8 cellular contexts compared by ENCODE assay signal in genomic region chr2:47783491-47784330, GRCh38. TPM values are rescaled to one million over a fixed set of nuclear protein-coding genes. Genes with fewer than 3 reads are reported as not detected.
DNase-seq lines count a peak whose midpoint lies in the region; ATAC-seq and TF ChIP-seq lines count a peak whose summit lies in the region.

No MANE protein-coding gene starts in this region.

- H3K4me1 ChIP-seq in psoas muscle, result no peaks in the 10 kb centered on the region
- H3K4me1 ChIP-seq in urinary bladder (ENCODE audit: insufficient read depth), result no peaks in the 10 kb centered on the region

- DNase-seq in GM06990 (ENCODE audit: extremely low read depth, insufficient read length), result peak; percentile 80
- no peak for DNase-seq in HFF-Myc (ENCODE audit: extremely low read depth, low read depth)
- DNase-seq in MV-4-11 (lab: John Stamatoyannopoulos, UW), result peak; percentile 12
- DNase-seq in T follicular helper cell (ENCODE audit: low read depth), result peak; percentile 70
- DNase-seq in left cardiac atrium, result peak; percentile 72
- peak; percentile 59 to 66 for DNase-seq in psoas muscle

- intact Hi-C loops in left cardiac atrium (cut with DNase I) (loop anchor here (10.0 kb wide), 2 partner anchors 121 to 321 kb away; partner anchors contain the start of gene FBXO11 (in 1 of the 2)), psoas muscle (cut with DNase I) (loop anchor here (5.0 to 10.0 kb wide), 4 partner anchors 121 to 1201 kb away; partner anchors contain the start of gene FBXO11 (in 2 of the 2))

- H3K9me3 ChIP-seq in psoas muscle, result no peaks in the 10 kb centered on the region

- H3K27ac ChIP-seq in adipose tissue (ENCODE audit: low read depth, low read length) (peak overlapping the region; percentile 21), psoas muscle (peak overlapping the region; percentile 82), urinary bladder (ENCODE audit: low read depth) (peak overlapping the region; percentile 79)

- 1% methylated on average over 55 to 69 of the region's 71 CpGs for WGBS in adipose tissue, 3 donors
- 0 to 1% (median 1%) methylated on average over 51 to 71 of the region's 71 CpGs for WGBS in psoas muscle, 3 donors
- 1% methylated on average over 67 of the region's 71 CpGs for WGBS in urinary bladder

- H3K27me3 ChIP-seq in GM06990 (replicated peaks; ENCODE audit: control insufficient read depth, insufficient read depth, low read length) (no peaks in the 10 kb centered on the region), psoas muscle (ENCODE audit: insufficient read depth in 3 of 3, low read length in 2 of 3) (no peaks in the 10 kb centered on the region)

- H3K36me3 ChIP-seq in GM06990 (ENCODE audit: control insufficient read depth, insufficient read depth, low read length) (no peaks in the 10 kb centered on the region), psoas muscle (ENCODE audit: insufficient read depth in 1 of 2, low read depth in 1 of 2) (peaks cover 0 to 5% of the 10 kb centered on the region in 2 donors), urinary bladder (ENCODE audit: insufficient read depth) (no peaks in the 10 kb centered on the region)

- TF ChIP-seq CTCF in GM06990 (IDR thresholded peaks at IDR 0.05; ENCODE audit: insufficient read depth, low read length, poor library complexity, severe bottlenecking) (no peak), HFF-Myc (IDR thresholded peaks at IDR 0.05; ENCODE audit: low read depth, low read length, missing control alignments) (no peak), psoas muscle (IDR thresholded peaks at IDR 0.05) (no peak)

- peak overlapping the region; percentile 93 for H3K4me3 ChIP-seq in GM06990 (replicated peaks; ENCODE audit: low read depth, low read length)
- H3K4me3 ChIP-seq in HFF-Myc (replicated peaks; ENCODE audit: low read depth, low read length), result peak overlapping the region; percentile 74
- peak overlapping the region; percentile 97 for H3K4me3 ChIP-seq in psoas muscle
- H3K4me3 ChIP-seq in urinary bladder (ENCODE audit: low read depth, low read length), result peak overlapping the region; percentile 96

- ATAC-seq in left cardiac atrium (peak; percentile 48 to 59), psoas muscle (peak; percentile 9 to 24 (median 12))

RNA-seq across cellular contexts. Expression of gene MSH6, which starts 0.8 kb away (rescaled TPM):
- polyA plus RNA-seq in adipose tissue (10 to 100 TPM in 2 of 3 donors, 1 to 10 TPM in 1; 7.6 to 11.9 (median 10.0) TPM), psoas muscle (10 to 100 TPM in 1 of 3 donors, 1 to 10 TPM in 2; 7.7 to 11.0 (median 9.8) TPM), urinary bladder (28.4 TPM)
- total RNA-seq in left cardiac atrium (10 to 100 TPM; 24.9 to 25.2 TPM), psoas muscle (10 to 100 TPM; 12.0 to 21.1 (median 17.3) TPM), urinary bladder (64.3 TPM)

Comparison
In these comparisons a context has a peak if more than half of its experiments do, and no peak if none do; other contexts are left out.
1. H3K27ac ChIP-seq: peak in every context shown above with its lines; median percentile 82 in psoas muscle; 79 in urinary bladder; 21 in adipose tissue.